In genomic region chr7:149809215-149809614, GRCh38 we compare ENCODE assay signal across 25 cellular contexts. TPM values are rescaled to one million over a fixed set of nuclear protein-coding genes. Genes with fewer than 3 reads are reported as not detected.
"Had no signal": no experiment of that assay in that cellular context is flagged by ENCODE, and none has a peak within 500 bp of the region (broad histone marks: within the 10 kb centered on the region; RNA-seq: fewer than 3 reads in every experiment).

No MANE protein-coding gene starts in this region.

- DNase-seq: activated CD4-positive, alpha-beta T cell treated with anti-CD3 and anti-CD28 coated beads for 36 hours; activated CD4-positive, alpha-beta T cell treated with anti-CD3 and anti-CD28 coated beads, Interleukin-2, amount 50 U/mL, for 4 hours; activated CD8-positive, alpha-beta memory T cell treated with anti-CD3 and anti-CD28 coated beads for 24 hours; activated CD8-positive, alpha-beta memory T cell treated with anti-CD3 and anti-CD28 coated beads, Interleukin-2, amount 50 U/mL, for 48 hours; activated naive CD4-positive, alpha-beta T cell; activated T-cell treated with anti-CD3 and anti-CD28 coated beads, Interleukin-2, amount 50 U/mL, for 4 hours; colonic mucosa; dorsolateral prefrontal cortex; esophagus squamous epithelium; gastrocnemius medialis; islet precursor cell; left cardiac atrium; naive thymus-derived CD8-positive, alpha-beta T cell; stimulated activated CD4-positive, alpha-beta T cell treated with anti-CD3 and anti-CD28 coated beads, Interleukin-12 subunit alpha, Interleukin-12 subunit beta, amount 100 ng/mL, for 4 hours; stimulated activated CD4-positive, alpha-beta T cell treated with anti-CD3 and anti-CD28 coated beads, Interleukin-4, amount 100 ng/mL, for 4 hours; stomach; T-helper 1 cell; transverse colon had no signal

- ATAC-seq: activated CD4-positive, alpha-beta T cell treated with anti-CD3 and anti-CD28 coated beads for 36 hours; activated T-cell treated with anti-CD3 and anti-CD28 coated beads, Interleukin-2, amount 50 U/mL, for 4 hours; gastrocnemius medialis; naive thymus-derived CD8-positive, alpha-beta T cell; WTC11 had no signal

- H3K27me3 ChIP-seq: breast epithelium, colonic mucosa, dorsolateral prefrontal cortex, gastrocnemius medialis, neural progenitor cell, transverse colon had no signal

- H3K36me3 ChIP-seq: breast epithelium, colonic mucosa, esophagus squamous epithelium, gastrocnemius medialis, neural progenitor cell, prostate gland, stomach, suprapubic skin, transverse colon had no signal

- H3K27ac ChIP-seq: breast epithelium, colonic mucosa, dorsolateral prefrontal cortex, esophagus squamous epithelium, gastrocnemius medialis, neural progenitor cell, prostate gland, stomach, suprapubic skin, transverse colon had no signal

- H3K4me3 ChIP-seq: breast epithelium, colonic mucosa, dorsolateral prefrontal cortex, esophagus squamous epithelium, gastrocnemius medialis, lung, neural progenitor cell, prostate gland, stomach, suprapubic skin, transverse colon had no signal

- H3K4me1 ChIP-seq: breast epithelium, colonic mucosa, esophagus squamous epithelium, gastrocnemius medialis, neural progenitor cell, prostate gland, stomach, suprapubic skin, transverse colon had no signal

- H3K9me3 ChIP-seq: breast epithelium, colonic mucosa, esophagus squamous epithelium, gastrocnemius medialis, prostate gland, stomach, suprapubic skin, transverse colon had no signal

RNA-seq across cellular contexts. Expression of gene ZNF467, which starts 35.8 kb away (rescaled TPM):
- total RNA-seq: activated T-helper 2 cell treated with anti-CD3 and anti-CD28 coated beads, Interferon-gamma antibody, Interleukin-2, Interleukin-4, amounts not matched to agents 10 μg/mL and 5 μg/mL and 100 μg/mL, durations not matched to agents 14 hours and 24 hours and 36 hours had no signal
